Comparison of ENCODE assay signal across 1 cellular context in the genomic region with DNA sequence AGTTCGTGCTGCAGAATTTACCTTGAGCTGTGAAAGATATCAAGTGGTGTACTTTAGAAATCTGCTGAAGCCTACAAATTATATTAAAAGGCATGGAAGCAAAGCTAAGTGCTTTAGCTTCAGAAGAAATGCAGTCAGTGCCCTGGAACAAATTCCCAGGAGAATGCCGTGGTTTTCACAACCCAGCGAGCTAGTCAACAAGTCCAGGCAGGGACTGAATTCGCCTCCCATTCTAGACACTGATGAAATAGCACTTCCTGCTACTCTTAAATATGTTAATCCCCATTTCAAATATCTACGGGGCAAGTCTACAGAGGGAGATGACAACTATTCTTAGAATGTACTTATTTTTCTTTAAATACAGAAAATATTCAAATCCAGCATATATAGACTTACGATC.
TF ChIP-seq lines count a peak whose summit lies in the region.

No MANE protein-coding gene starts in this region.

TF ChIP-seq in SK-N-SH, 30 proteins besides CTCF, POLR2A, EP300 and RAD21 (continued from another document):
- TF ChIP-seq, protein P1, sequence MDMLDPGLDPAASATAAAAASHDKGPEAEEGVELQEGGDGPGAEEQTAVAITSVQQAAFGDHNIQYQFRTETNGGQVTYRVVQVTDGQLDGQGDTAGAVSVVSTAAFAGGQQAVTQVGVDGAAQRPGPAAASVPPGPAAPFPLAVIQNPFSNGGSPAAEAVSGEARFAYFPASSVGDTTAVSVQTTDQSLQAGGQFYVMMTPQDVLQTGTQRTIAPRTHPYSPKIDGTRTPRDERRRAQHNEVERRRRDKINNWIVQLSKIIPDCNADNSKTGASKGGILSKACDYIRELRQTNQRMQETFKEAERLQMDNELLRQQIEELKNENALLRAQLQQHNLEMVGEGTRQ (IDR thresholded peaks at IDR 0.05; ENCODE audit: borderline replicate concordance, low read depth, low read length) = no peak
- no peak for TF ChIP-seq SMC3 (IDR thresholded peaks at IDR 0.05; ENCODE audit: low read depth, low read length)
- no peak for TF ChIP-seq MXI1 (IDR thresholded peaks at IDR 0.05; ENCODE audit: low read depth, low read length)
